12 cellular contexts compared by ENCODE assay signal in genomic region chr5:81303563-81303962, GRCh38. TPM values are rescaled to one million over a fixed set of nuclear protein-coding genes. Genes with fewer than 3 reads are reported as not detected.
DNase-seq lines count a peak whose midpoint lies in the region; ATAC-seq lines count a peak whose summit lies in the region.
"Had no signal": no experiment of that assay in that cellular context is flagged by ENCODE, and none has a peak within 500 bp of the region (broad histone marks: within the 10 kb centered on the region; RNA-seq: fewer than 3 reads in every experiment).

No MANE protein-coding gene starts in this region.

- peaks cover 53% of the 10 kb centered on the region for H3K4me1 Mint-ChIP-seq in activated naive CD4-positive, alpha-beta T cell treated with anti-CD3 and anti-CD28 coated beads, Interleukin-2, amount 50 U/mL, for 24 hours
- H3K4me1 Mint-ChIP-seq in stimulated activated effector memory CD8-positive, alpha-beta T cell treated with anti-CD3 and anti-CD28 coated beads, Interleukin-12 subunit alpha, Interleukin-12 subunit beta, amount 100 ng/mL, for 72 hours = peaks cover 45% of the 10 kb centered on the region

- peaks cover 32% of the 10 kb centered on the region for H3K36me3 ChIP-seq in SJSA1

- H3K9me3 ChIP-seq in SJSA1 (replicated peaks) = no peaks in the 10 kb centered on the region
- H3K9me3 ChIP-seq: BLaER1, gastrocnemius medialis had no signal

- peaks cover 31% of the 10 kb centered on the region for H3K4me1 ChIP-seq in SJSA1 (replicated peaks)

- H3K9me3 Mint-ChIP-seq in activated naive CD4-positive, alpha-beta T cell treated with anti-CD3 and anti-CD28 coated beads, Interleukin-2, amount 50 U/mL, for 24 hours = no peaks in the 10 kb centered on the region
- H3K9me3 Mint-ChIP-seq in stimulated activated effector memory CD8-positive, alpha-beta T cell treated with anti-CD3 and anti-CD28 coated beads, Interleukin-12 subunit alpha, Interleukin-12 subunit beta, amount 100 ng/mL, for 72 hours = no peaks in the 10 kb centered on the region

- no peak overlapping the region for H3K27ac Mint-ChIP-seq in activated naive CD4-positive, alpha-beta T cell treated with anti-CD3 and anti-CD28 coated beads, Interleukin-2, amount 50 U/mL, for 24 hours
- no peak overlapping the region for H3K27ac Mint-ChIP-seq in stimulated activated effector memory CD8-positive, alpha-beta T cell treated with anti-CD3 and anti-CD28 coated beads, Interleukin-12 subunit alpha, Interleukin-12 subunit beta, amount 100 ng/mL, for 72 hours

- H3K36me3 Mint-ChIP-seq in activated naive CD4-positive, alpha-beta T cell treated with anti-CD3 and anti-CD28 coated beads, Interleukin-2, amount 50 U/mL, for 24 hours = peaks cover 3% of the 10 kb centered on the region
- H3K36me3 Mint-ChIP-seq in stimulated activated effector memory CD8-positive, alpha-beta T cell treated with anti-CD3 and anti-CD28 coated beads, Interleukin-12 subunit alpha, Interleukin-12 subunit beta, amount 100 ng/mL, for 72 hours = peaks cover 31% of the 10 kb centered on the region

- peak overlapping the region; percentile 51 for H3K27ac ChIP-seq in SJSA1
- H3K27ac ChIP-seq: BLaER1, gastrocnemius medialis had no signal

- no peaks in the 10 kb centered on the region for H3K27me3 Mint-ChIP-seq in activated naive CD4-positive, alpha-beta T cell treated with anti-CD3 and anti-CD28 coated beads, Interleukin-2, amount 50 U/mL, for 24 hours

- ATAC-seq in stimulated activated effector memory CD8-positive, alpha-beta T cell treated with anti-CD3 and anti-CD28 coated beads, Interleukin-12 subunit alpha, Interleukin-12 subunit beta, amount 100 ng/mL, for 72 hours = no peak
- no peak for ATAC-seq in GM21786 (IDR thresholded peaks at IDR 0.05; ENCODE audit: unreplicated experiment)
- ATAC-seq: gastrocnemius medialis had no signal

- H3K27me3 ChIP-seq in SJSA1 (replicated peaks) = no peaks in the 10 kb centered on the region
- H3K27me3 ChIP-seq: BLaER1, gastrocnemius medialis had no signal

- H3K4me3 Mint-ChIP-seq in activated naive CD4-positive, alpha-beta T cell treated with anti-CD3 and anti-CD28 coated beads, Interleukin-2, amount 50 U/mL, for 24 hours = peak overlapping the region; percentile 42
- peak overlapping the region; percentile 88 for H3K4me3 Mint-ChIP-seq in stimulated activated effector memory CD8-positive, alpha-beta T cell treated with anti-CD3 and anti-CD28 coated beads, Interleukin-12 subunit alpha, Interleukin-12 subunit beta, amount 100 ng/mL, for 72 hours

- no peak overlapping the region for H3K4me3 ChIP-seq in SJSA1
- H3K4me3 ChIP-seq: BLaER1, gastrocnemius medialis had no signal

- DNase-seq in activated naive CD4-positive, alpha-beta T cell (lab: John Stamatoyannopoulos, UW) = no peak
- DNase-seq in SJSA1 (ENCODE audit: low read depth in 1 of 2, low spot score in 2 of 2) = peak; percentile 52 to 62
- DNase-seq in fibroblast of gingiva (ENCODE audit: low read depth) = peak; percentile 74
- DNase-seq in stimulated activated effector memory CD8-positive, alpha-beta T cell treated with anti-CD3 and anti-CD28 coated beads, Interleukin-12 subunit alpha, Interleukin-12 subunit beta, amount 100 ng/mL, for 72 hours (ENCODE audit: low spot score in 2 of 2) = no peak
- no peak for DNase-seq in NCI-H345 (lab: John Stamatoyannopoulos, UW)
- DNase-seq in mesenteric fat pad (ENCODE audit: low spot score) = no peak
- DNase-seq: gastrocnemius medialis, mesendoderm, NCI-H1092 treated with DMSO at 0.1 percent for 48 hours had no signal

RNA-seq across cellular contexts. Expression of gene ZCCHC9, which starts 2.2 kb away (rescaled TPM):
- total RNA-seq in SJSA1 (2014; rRNA removed; shearing (Covaris generic)) = 33.2 and 53.8 TPM in 2 replicates
- total RNA-seq in mesenteric fat pad = 23.5 TPM

Comparison
In these comparisons a context has a peak if more than half of its experiments do, and no peak if none do; other contexts are left out.
1. DNase-seq: peak in SJSA1 (2 of 2) and fibroblast of gingiva (single experiment); none in activated naive CD4-positive, alpha-beta T cell (0 of 4), stimulated activated effector memory CD8-positive, alpha-beta T cell treated with anti-CD3 and anti-CD28 coated beads, Interleukin-12 subunit alpha, Interleukin-12 subunit beta, amount 100 ng/mL, for 72 hours (0 of 2), NCI-H345 (single experiment) and mesenteric fat pad (single experiment).